Comparison of ENCODE assay signal across 8 cellular contexts in genomic region chr18:48928787-48929186, GRCh38. TPM values are rescaled to one million over a fixed set of nuclear protein-coding genes. Genes with fewer than 3 reads are reported as not detected.
DNase-seq lines count a peak whose midpoint lies in the region; ATAC-seq and TF ChIP-seq lines count a peak whose summit lies in the region.

No MANE protein-coding gene starts in this region.

- H3K27ac Mint-ChIP-seq in activated CD8-positive, alpha-beta T cell treated with anti-CD3 and anti-CD28 coated beads, Interleukin-2, amount 10 ng/mL, durations not matched to agents 7 days and 5 days: peak overlapping the region; percentile 88
- no peak overlapping the region for H3K27ac Mint-ChIP-seq in endothelial cell (ENCODE audit: unreplicated experiment)
- H3K27ac Mint-ChIP-seq in natural killer cell treated with Interleukin-12 subunit alpha and Interleukin-12 subunit beta and Interleukin-15 and Interleukin-18, amount 100 ng/mL, for 72 hours: peak overlapping the region; percentile 93 to 96
- peak overlapping the region; percentile 92 for H3K27ac Mint-ChIP-seq in type B pancreatic cell

- no peaks in the 10 kb centered on the region for H3K9me3 ChIP-seq in MG63

- TF ChIP-seq CTCF in endothelial cell (IDR thresholded peaks at IDR 0.05; ENCODE audit: unreplicated experiment) (no peak), type B pancreatic cell (conservative IDR thresholded peaks at IDR 0.05) (no peak)

- H3K4me1 Mint-ChIP-seq in activated CD8-positive, alpha-beta T cell treated with anti-CD3 and anti-CD28 coated beads, Interleukin-2, amount 10 ng/mL, durations not matched to agents 7 days and 5 days (ENCODE audit: low read depth): peaks cover 99% of the 10 kb centered on the region
- H3K4me1 Mint-ChIP-seq in endothelial cell (ENCODE audit: unreplicated experiment) (peaks cover 92% of the 10 kb centered on the region), type B pancreatic cell (ENCODE audit: unreplicated experiment) (peaks cover 79% of the 10 kb centered on the region)
- peaks cover 85 to 98% of the 10 kb centered on the region in 2 donors for H3K4me1 Mint-ChIP-seq in natural killer cell treated with Interleukin-12 subunit alpha and Interleukin-12 subunit beta and Interleukin-15 and Interleukin-18, amount 100 ng/mL, for 72 hours (ENCODE audit: low read depth in 2 of 2)

- no peaks in the 10 kb centered on the region for H3K27me3 ChIP-seq in MG63

- H3K36me3 Mint-ChIP-seq in activated CD8-positive, alpha-beta T cell treated with anti-CD3 and anti-CD28 coated beads, Interleukin-2, amount 10 ng/mL, durations not matched to agents 7 days and 5 days (ENCODE audit: low read depth): peaks cover 66% of the 10 kb centered on the region
- peaks cover 22% of the 10 kb centered on the region for H3K36me3 Mint-ChIP-seq in endothelial cell (ENCODE audit: low read depth, unreplicated experiment)
- no peaks in the 10 kb centered on the region for H3K36me3 Mint-ChIP-seq in natural killer cell treated with Interleukin-12 subunit alpha and Interleukin-12 subunit beta and Interleukin-15 and Interleukin-18, amount 100 ng/mL, for 72 hours
- peaks cover 11% of the 10 kb centered on the region for H3K36me3 Mint-ChIP-seq in type B pancreatic cell

- H3K27me3 Mint-ChIP-seq in activated CD8-positive, alpha-beta T cell treated with anti-CD3 and anti-CD28 coated beads, Interleukin-2, amount 10 ng/mL, durations not matched to agents 7 days and 5 days (ENCODE audit: low read depth): no peaks in the 10 kb centered on the region
- peaks cover 17% of the 10 kb centered on the region for H3K27me3 Mint-ChIP-seq in endothelial cell (ENCODE audit: unreplicated experiment)
- H3K27me3 Mint-ChIP-seq in natural killer cell treated with Interleukin-12 subunit alpha and Interleukin-12 subunit beta and Interleukin-15 and Interleukin-18, amount 100 ng/mL, for 72 hours: no peaks in the 10 kb centered on the region
- no peaks in the 10 kb centered on the region for H3K27me3 Mint-ChIP-seq in type B pancreatic cell

- H3K4me3 Mint-ChIP-seq in activated CD8-positive, alpha-beta T cell treated with anti-CD3 and anti-CD28 coated beads, Interleukin-2, amount 10 ng/mL, durations not matched to agents 7 days and 5 days: peak overlapping the region; percentile 68
- H3K4me3 Mint-ChIP-seq in endothelial cell (ENCODE audit: unreplicated experiment) (peak overlapping the region; percentile 73), type B pancreatic cell (peak overlapping the region; percentile 81)
- peak overlapping the region; percentile 80 for H3K4me3 Mint-ChIP-seq in natural killer cell treated with Interleukin-12 subunit alpha and Interleukin-12 subunit beta and Interleukin-15 and Interleukin-18, amount 100 ng/mL, for 72 hours

- no peak overlapping the region for H3K4me3 ChIP-seq in MG63

- peak; percentile 79 for ATAC-seq in GM18858 (IDR thresholded peaks at IDR 0.05; ENCODE audit: unreplicated experiment)
- peak; percentile 43 for ATAC-seq in HG02970 (IDR thresholded peaks at IDR 0.05; ENCODE audit: low FRiP score, unreplicated experiment)
- ATAC-seq in activated CD8-positive, alpha-beta T cell treated with anti-CD3 and anti-CD28 coated beads, Interleukin-2, amount 10 ng/mL, durations not matched to agents 7 days and 5 days: peak; percentile 89
- peak; percentile 80 to 84 for ATAC-seq in natural killer cell treated with Interleukin-12 subunit alpha and Interleukin-12 subunit beta and Interleukin-15 and Interleukin-18, amount 100 ng/mL, for 72 hours

- CTCF ChIA-PET in activated CD8-positive, alpha-beta T cell treated with anti-CD3 and anti-CD28 coated beads, Interleukin-2, amount 10 ng/mL, durations not matched to agents 7 days and 5 days (lab: Charles Lee): interaction anchor here (0.7 to 1.8 kb wide), 4 partner anchors 9 to 252 kb away, joined by 3 to 5 read pairs (median 4); no protein-coding TSS in a partner anchor

- POLR2A ChIA-PET in activated CD8-positive, alpha-beta T cell treated with anti-CD3 and anti-CD28 coated beads, Interleukin-2, amount 10 ng/mL, durations not matched to agents 7 days and 5 days (lab: Charles Lee): interaction anchor here (0.6 to 1.6 kb wide), 7 partner anchors 9 to 93 kb away, joined by 3 to 5 read pairs (median 3); no protein-coding TSS in a partner anchor

- DNase-seq in NCI-H345 (lab: John Stamatoyannopoulos, UW): peak; percentile 76
- DNase-seq in activated CD8-positive, alpha-beta T cell treated with anti-CD3 and anti-CD28 coated beads, Interleukin-2, amount 10 ng/mL, durations not matched to agents 7 days and 5 days: peak; percentile 83
- DNase-seq in endothelial cell (ENCODE audit: low spot score): no peak
- DNase-seq in natural killer cell treated with Interleukin-12 subunit alpha and Interleukin-12 subunit beta and Interleukin-15 and Interleukin-18, amount 100 ng/mL, for 72 hours (ENCODE audit: low spot score): peak; percentile 85
- DNase-seq in type B pancreatic cell (ENCODE audit: extremely low spot score, unreplicated experiment): no peak
- no peak for DNase-seq in MG63

- no peaks in the 10 kb centered on the region for H3K9me3 Mint-ChIP-seq in activated CD8-positive, alpha-beta T cell treated with anti-CD3 and anti-CD28 coated beads, Interleukin-2, amount 10 ng/mL, durations not matched to agents 7 days and 5 days (ENCODE audit: insufficient read depth)
- no peaks in the 10 kb centered on the region for H3K9me3 Mint-ChIP-seq in endothelial cell (ENCODE audit: unreplicated experiment)
- no peaks in the 10 kb centered on the region for H3K9me3 Mint-ChIP-seq in natural killer cell treated with Interleukin-12 subunit alpha and Interleukin-12 subunit beta and Interleukin-15 and Interleukin-18, amount 100 ng/mL, for 72 hours
- no peaks in the 10 kb centered on the region for H3K9me3 Mint-ChIP-seq in type B pancreatic cell

- peaks cover 31% of the 10 kb centered on the region for H3K36me3 ChIP-seq in MG63

RNA-seq across cellular contexts. Expression of gene SMAD7, which starts 22.0 kb away (rescaled TPM):
- total RNA-seq in activated CD8-positive, alpha-beta T cell treated with anti-CD3 and anti-CD28 coated beads, Interleukin-2, amount 10 ng/mL, durations not matched to agents 7 days and 5 days: 10 to 100 TPM; 23.8 to 24.1 TPM
- total RNA-seq in endothelial cell (ENCODE audit: unreplicated experiment): 30.1 TPM
- total RNA-seq in natural killer cell treated with Interleukin-12 subunit alpha and Interleukin-12 subunit beta and Interleukin-15 and Interleukin-18, amount 100 ng/mL, for 72 hours: 10 to 100 TPM; 49.1 to 85.8 TPM
- 17.8 and 30.9 TPM in 2 replicates for total RNA-seq in type B pancreatic cell (ENCODE audit: low replicate concordance)
- 13.4 and 29.3 TPM in 2 replicates for total RNA-seq in MG63 (2014; rRNA removed; shearing (Covaris generic); ENCODE audit: low replicate concordance)

Comparison
In these comparisons a context has a peak if more than half of its experiments do, and no peak if none do; other contexts are left out.
1. DNase-seq: peak in NCI-H345 (single experiment), activated CD8-positive, alpha-beta T cell treated with anti-CD3 and anti-CD28 coated beads, Interleukin-2, amount 10 ng/mL, durations not matched to agents 7 days and 5 days (single experiment) and natural killer cell treated with Interleukin-12 subunit alpha and Interleukin-12 subunit beta and Interleukin-15 and Interleukin-18, amount 100 ng/mL, for 72 hours (single experiment); none in endothelial cell (single experiment), type B pancreatic cell (single experiment) and MG63 (single experiment).
2. Peak in every context shown above with its lines, with median percentiles within 50 percentile points of each other: ATAC-seq and H3K4me3 Mint-ChIP-seq.